In the genomic region with DNA sequence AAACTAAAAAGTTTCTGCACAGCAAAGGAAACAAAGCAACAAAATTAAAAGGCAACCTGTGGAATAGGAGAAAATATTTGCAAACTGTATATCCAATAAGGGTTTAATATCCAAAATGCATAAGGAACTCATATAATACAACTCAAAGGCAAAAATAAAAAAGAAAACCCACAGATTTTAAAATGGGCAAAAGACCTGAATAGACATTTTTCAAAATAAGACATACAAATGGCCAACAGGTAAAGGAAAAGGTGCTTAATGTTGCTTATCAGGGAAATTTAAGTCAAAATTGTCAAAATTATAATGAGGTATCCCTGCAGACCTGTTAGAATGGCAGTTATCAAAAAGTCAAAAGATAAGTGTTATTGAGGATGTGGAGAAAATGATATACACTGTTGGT, we compare ENCODE assay signal across 28 cellular contexts.
"Had no signal": no experiment of that assay in that cellular context is flagged by ENCODE, and none has a peak within 500 bp of the region (broad histone marks: within the 10 kb centered on the region; RNA-seq: fewer than 3 reads in every experiment).

No MANE protein-coding gene starts in this region.

- FAIRE-seq: islet of Langerhans, kidney had no signal

- H3K9me3 ChIP-seq: ovary, testis, thyroid gland, transverse colon had no signal

- H3K27ac ChIP-seq: left lung, lower lobe of right lung, neural progenitor cell, ovary, right atrium auricular region, skin epidermis, stomach, testis, thyroid gland, upper lobe of left lung had no signal

- H3K27me3 Mint-ChIP-seq: naive thymus-derived CD8-positive, alpha-beta T cell; progenitor cell of endocrine pancreas; stimulated activated naive B cell treated with anti-CD40 and anti-IgM and Interleukin-4, amounts not matched to agents 10 μg/mL and 1 μg/mL and 100 μg/mL, for 72 hours had no signal

- H3K36me3 ChIP-seq: lower lobe of right lung, neural progenitor cell, ovary, right atrium auricular region, thyroid gland had no signal

- H3K27ac Mint-ChIP-seq: immature natural killer cell; nephron progenitor cell; neural progenitor cell; progenitor cell of endocrine pancreas; stimulated activated naive B cell treated with anti-CD40 and anti-IgM and Interleukin-4, amounts not matched to agents 10 μg/mL and 1 μg/mL and 100 μg/mL, for 72 hours had no signal

- H3K4me1 ChIP-seq: left lung, lower lobe of right lung, right atrium auricular region, stomach, testis, thyroid gland, upper lobe of left lung had no signal

- H3K9ac ChIP-seq: neural progenitor cell had no signal

- DNase-seq: hypothalamus; immature natural killer cell; kidney; left colon; left lung; lower lobe of right lung; mammary epithelial cell; mesenchymal stem cell; naive thymus-derived CD8-positive, alpha-beta T cell; nephron progenitor cell; ovary; stimulated activated CD4-positive, alpha-beta T cell treated with anti-CD3 and anti-CD28 coated beads, Interleukin-12 subunit alpha, Interleukin-12 subunit beta, amount 100 ng/mL, for 4 hours; stimulated activated CD4-positive, alpha-beta T cell treated with anti-CD3 and anti-CD28 coated beads, Interleukin-15, amount 100 ng/mL, for 24 hours; stimulated activated CD4-positive, alpha-beta T cell treated with anti-CD3 and anti-CD28 coated beads, Interleukin-2, amount 100 ng/mL, for 24 hours; stimulated activated CD4-positive, alpha-beta T cell treated with anti-CD3 and anti-CD28 coated beads, Interleukin-4, amount 100 ng/mL, for 1 hour; stimulated activated naive B cell treated with anti-CD40 and anti-IgM and Interleukin-4, amounts not matched to agents 10 μg/mL and 1 μg/mL and 100 μg/mL, for 72 hours; stimulated activated naive CD8-positive, alpha-beta T cell treated with anti-CD3 and anti-CD28 coated beads, Interleukin-15, Interleukin-2, amounts not matched to agents 100 U/mL and 50 U/mL, for 24 hours; stomach; testis; thyroid gland; transverse colon; upper lobe of left lung had no signal

- ATAC-seq: left colon; left lung; lower lobe of right lung; naive thymus-derived CD8-positive, alpha-beta T cell; sciatic nerve; stimulated activated naive B cell treated with anti-CD40 and anti-IgM and Interleukin-4, amounts not matched to agents 10 μg/mL and 1 μg/mL and 100 μg/mL, for 72 hours had no signal

- H3K4me2 ChIP-seq: neural progenitor cell had no signal

- H3K27me3 ChIP-seq: left lung, neural progenitor cell, ovary, right atrium auricular region, stomach, testis, thyroid gland, transverse colon, upper lobe of left lung had no signal

- H3K4me3 Mint-ChIP-seq: immature natural killer cell; naive thymus-derived CD8-positive, alpha-beta T cell; nephron progenitor cell; neural progenitor cell; stimulated activated naive B cell treated with anti-CD40 and anti-IgM and Interleukin-4, amounts not matched to agents 10 μg/mL and 1 μg/mL and 100 μg/mL, for 72 hours had no signal

- H3K4me3 ChIP-seq: left lung, lower lobe of right lung, neural progenitor cell, ovary, right atrium auricular region, skin epidermis, stomach, testis, thyroid gland, transverse colon, upper lobe of left lung had no signal
